23 cellular contexts compared by ENCODE assay signal in the genomic region with DNA sequence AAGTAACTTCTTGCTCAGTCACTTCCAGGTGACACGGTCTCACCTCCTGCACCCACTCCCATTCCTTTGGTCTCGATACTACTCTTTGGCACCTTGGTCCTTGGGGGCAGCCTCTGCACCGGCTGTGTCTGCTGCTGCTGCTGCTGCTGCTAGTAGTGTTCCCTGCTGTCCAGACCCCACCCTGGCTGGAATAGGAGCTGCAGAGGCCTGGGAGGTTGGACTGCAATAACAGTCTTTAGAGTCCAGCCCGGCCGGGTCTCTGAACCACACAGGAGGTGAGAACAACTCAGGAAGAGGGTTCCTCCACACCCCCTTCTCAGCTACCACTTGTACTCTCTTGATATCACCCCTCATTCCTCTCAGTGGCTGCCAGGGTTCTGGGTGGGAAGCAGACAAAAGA.
DNase-seq lines count a peak whose midpoint lies in the region; TF ChIP-seq lines count a peak whose summit lies in the region.
"Had no signal": no experiment of that assay in that cellular context is flagged by ENCODE, and none has a peak within 500 bp of the region (broad histone marks: within the 10 kb centered on the region; RNA-seq: fewer than 3 reads in every experiment).

No MANE protein-coding gene starts in this region.

- no peaks in the 10 kb centered on the region for H3K79me1 ChIP-seq in neuronal stem cell (ENCODE audit: low read depth, low read length)

- H3K4me3 ChIP-seq in esophagus muscularis mucosa (no peak overlapping the region), neuronal stem cell (ENCODE audit: low read length in 2 of 2) (no peak overlapping the region), vagina (no peak overlapping the region)
- H3K4me3 ChIP-seq: BLaER1, GM12878 had no signal

- H3K36me3 ChIP-seq in esophagus muscularis mucosa (no peaks in the 10 kb centered on the region), neuronal stem cell (replicated peaks in 1 of 2; ENCODE audit: control insufficient read depth in 2 of 2, insufficient read depth in 2 of 2, low read length in 2 of 2) (no peaks in the 10 kb centered on the region), vagina (no peaks in the 10 kb centered on the region)
- H3K36me3 ChIP-seq: BE2C, BLaER1 had no signal

- H3K18ac ChIP-seq in neuronal stem cell (ENCODE audit: low read length) = peak overlapping the region; percentile 74

- no peak overlapping the region for H2AFZ ChIP-seq in neuronal stem cell (ENCODE audit: low read length)

- no peak overlapping the region for H3K4me2 ChIP-seq in neuronal stem cell (ENCODE audit: insufficient read depth, low read length, poor library complexity, severe bottlenecking)
- H3K4me2 ChIP-seq: BLaER1 had no signal

- no peak overlapping the region for H2BK5ac ChIP-seq in neuronal stem cell (ENCODE audit: low read length)

- no peak overlapping the region for H4K8ac ChIP-seq in neuronal stem cell (ENCODE audit: low read depth, low read length)

- TF ChIP-seq POLR2A in esophagus muscularis mucosa (IDR thresholded peaks at IDR 0.05; ENCODE audit: low read depth) (no peak), vagina (IDR thresholded peaks at IDR 0.05) (no peak)

- H2BK12ac ChIP-seq in neuronal stem cell (ENCODE audit: low read length) = no peak overlapping the region

- H3K27ac ChIP-seq in esophagus muscularis mucosa (replicated peaks in 1 of 4) (no peak overlapping the region), neuronal stem cell (replicated peaks; ENCODE audit: low read length) (no peak overlapping the region), vagina (no peak overlapping the region)
- H3K27ac ChIP-seq: BLaER1 had no signal

- H2BK120ac ChIP-seq in neuronal stem cell (ENCODE audit: low read depth, low read length) = no peak overlapping the region

- peaks cover 0 to 39% (median 0%) of the 10 kb centered on the region in 4 donors for H3K27me3 ChIP-seq in esophagus muscularis mucosa
- no peaks in the 10 kb centered on the region for H3K27me3 ChIP-seq in neuronal stem cell (ENCODE audit: control insufficient read depth in 3 of 3, insufficient read depth in 3 of 3, low read depth in 1 of 3, low read length in 3 of 3)
- H3K27me3 ChIP-seq in vagina = no peaks in the 10 kb centered on the region
- H3K27me3 ChIP-seq: BE2C, BLaER1 had no signal

- no peak overlapping the region for H4K91ac ChIP-seq in neuronal stem cell (ENCODE audit: low read depth, low read length, poor library complexity)

- no peak for TF ChIP-seq EP300 in esophagus muscularis mucosa (IDR thresholded peaks at IDR 0.05)

- H3K23ac ChIP-seq in neuronal stem cell (ENCODE audit: low read depth, low read length, poor library complexity) = peak overlapping the region; percentile 10

- 74% methylated on average over 5 of the region's 5 CpGs for WGBS in esophagus muscularis mucosa
- WGBS in neuronal stem cell (ENCODE audit: extremely low coverage in 2 of 2, insufficient read length in 2 of 2, insufficient replicate concordance in 1 of 2), 2 donors = no CpG with 5 or more reads among the region's 5 CpGs

- no peak overlapping the region for H3K9ac ChIP-seq in neuronal stem cell (ENCODE audit: low read depth, low read length, poor library complexity)
- H3K9ac ChIP-seq: BLaER1 had no signal

- H3K4me1 ChIP-seq in esophagus muscularis mucosa = no peaks in the 10 kb centered on the region
- no peaks in the 10 kb centered on the region for H3K4me1 ChIP-seq in neuronal stem cell (ENCODE audit: control insufficient read depth in 2 of 2, insufficient read depth in 1 of 2, low read depth in 1 of 2, low read length in 2 of 2)
- H3K4me1 ChIP-seq in vagina = no peaks in the 10 kb centered on the region
- H3K4me1 ChIP-seq: BE2C had no signal

- peak; percentile 86 for DNase-seq in esophagus muscularis mucosa (ENCODE audit: extremely low spot score)
- DNase-seq in neuronal stem cell (ENCODE audit: low spot score) = no peak
- DNase-seq in vagina (ENCODE audit: extremely low spot score in 2 of 2) = peak; percentile 46 to 60
- DNase-seq in activated CD4-positive, alpha-beta T cell treated with anti-CD3 and anti-CD28 coated beads, Interleukin-2, amount 50 U/mL, for 1 hour = no peak
- no peak for DNase-seq in NCI-H128 (lab: John Stamatoyannopoulos, UW; ENCODE audit: unreplicated experiment)
- DNase-seq in activated CD4-positive, alpha-beta T cell treated with anti-CD3 and anti-CD28 coated beads for 4 hours = no peak
- DNase-seq: 8988T; ACHN; BE2C; C1 segment of cervical spinal cord; CD4-positive, alpha-beta memory T cell; CD4-positive, CD25-positive, alpha-beta regulatory T cell; CD8-positive, alpha-beta memory T cell; COR-L47; DMS 273 treated with DMSO at 0.1 percent for 48 hours; DMS153; DMS53; DMS79; DND-41; EL; GDM1 had no signal

- H2BK15ac ChIP-seq in neuronal stem cell (ENCODE audit: low read length) = no peak overlapping the region

- no peak for TF ChIP-seq CTCF in esophagus muscularis mucosa (IDR thresholded peaks at IDR 0.05)
- TF ChIP-seq CTCF in vagina (IDR thresholded peaks at IDR 0.05) = no peak

- intact Hi-C loops in esophagus muscularis mucosa (cut with DNase I) (no loop called here), vagina (cut with DNase I) (no loop called here)

- peaks cover 0 to 15% (median 13%) of the 10 kb centered on the region in 4 donors for H3K9me3 ChIP-seq in esophagus muscularis mucosa
- peaks cover 1 to 4% of the 10 kb centered on the region in 2 donors for H3K9me3 ChIP-seq in neuronal stem cell (replicated peaks in 1 of 2; ENCODE audit: control insufficient read depth in 2 of 2, insufficient read depth in 1 of 2, low read depth in 1 of 2, low read length in 2 of 2)
- no peaks in the 10 kb centered on the region for H3K9me3 ChIP-seq in vagina
- H3K9me3 ChIP-seq: BE2C had no signal

- H2AK5ac ChIP-seq in neuronal stem cell (ENCODE audit: low read depth, low read length) = no peak overlapping the region

- H3K4ac ChIP-seq in neuronal stem cell (ENCODE audit: low read length) = no peak overlapping the region

- no peak overlapping the region for H3K14ac ChIP-seq in neuronal stem cell (ENCODE audit: low read length)

Comparison
In these comparisons a context has a peak if more than half of its experiments do, and no peak if none do; other contexts are left out.
1. DNase-seq: peak in esophagus muscularis mucosa (single experiment) and vagina (2 of 2); none in neuronal stem cell (single experiment), activated CD4-positive, alpha-beta T cell treated with anti-CD3 and anti-CD28 coated beads, Interleukin-2, amount 50 U/mL, for 1 hour (single experiment), NCI-H128 (single experiment) and activated CD4-positive, alpha-beta T cell treated with anti-CD3 and anti-CD28 coated beads for 4 hours (0 of 2).